In the genomic region with DNA sequence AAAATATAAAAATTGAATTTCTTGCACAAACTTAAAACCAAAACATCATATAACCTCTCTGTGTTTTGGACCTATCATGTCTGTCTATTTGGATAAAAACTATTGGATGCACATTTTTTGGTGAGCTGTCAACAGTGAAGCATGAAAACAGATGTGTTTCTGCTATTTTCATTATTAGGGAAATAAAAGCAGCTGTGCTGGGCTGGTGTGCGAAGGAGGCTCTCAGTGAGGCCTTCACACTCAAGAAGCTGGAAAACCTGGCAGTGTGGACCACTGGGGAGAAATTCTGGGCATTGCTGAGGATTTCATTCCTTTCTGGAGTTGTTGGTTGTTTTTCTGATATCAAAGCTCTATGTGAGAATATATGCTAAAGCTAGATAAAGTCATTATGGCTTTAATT, we compare ENCODE assay signal across 19 cellular contexts.
"Had no signal": no experiment of that assay in that cellular context is flagged by ENCODE, and none has a peak within 500 bp of the region (broad histone marks: within the 10 kb centered on the region; RNA-seq: fewer than 3 reads in every experiment).

No MANE protein-coding gene starts in this region.

- ATAC-seq: activated CD8-positive, alpha-beta T cell treated with anti-CD3 and anti-CD28 coated beads for 36 hours; naive thymus-derived CD8-positive, alpha-beta T cell; stimulated activated naive CD8-positive, alpha-beta T cell treated with anti-CD3 and anti-CD28 coated beads, Interleukin-15, amount 100 ng/mL, for 72 hours; T-cell had no signal

- H3K27me3 ChIP-seq: SJSA1, uterus had no signal

- H3K27ac Mint-ChIP-seq: activated CD8-positive, alpha-beta T cell treated with anti-CD3 and anti-CD28 coated beads for 36 hours; activated T-helper 1 cell treated with anti-CD3 and anti-CD28 coated beads, Interleukin-12 subunit alpha, Interleukin-12 subunit beta, Interleukin-2, Interleukin-4 antibody, amounts not matched to agents 30 ng/mL and 10 ng/mL and 1 ng/mL, durations not matched to agents 14 hours and 24 hours and 36 hours; naive thymus-derived CD8-positive, alpha-beta T cell; stimulated activated naive CD8-positive, alpha-beta T cell treated with anti-CD3 and anti-CD28 coated beads, Interleukin-15, amount 100 ng/mL, for 72 hours; T-cell had no signal

- H3K4me3 Mint-ChIP-seq: activated CD8-positive, alpha-beta T cell treated with anti-CD3 and anti-CD28 coated beads for 36 hours; activated T-helper 1 cell treated with anti-CD3 and anti-CD28 coated beads, Interleukin-12 subunit alpha, Interleukin-12 subunit beta, Interleukin-2, Interleukin-4 antibody, amounts not matched to agents 30 ng/mL and 10 ng/mL and 1 ng/mL, durations not matched to agents 14 hours and 24 hours and 36 hours; naive thymus-derived CD8-positive, alpha-beta T cell; stimulated activated naive CD8-positive, alpha-beta T cell treated with anti-CD3 and anti-CD28 coated beads, Interleukin-15, amount 100 ng/mL, for 72 hours; T-cell had no signal

- H3K4me3 ChIP-seq: coronary artery, prostate gland, SJSA1, uterus had no signal

- H3K4me1 ChIP-seq: prostate gland, uterus had no signal

- H3K36me3 Mint-ChIP-seq: naive thymus-derived CD8-positive, alpha-beta T cell; T-cell had no signal

- H3K9me3 ChIP-seq: prostate gland, SJSA1, uterus had no signal

- H3K9me3 Mint-ChIP-seq: activated CD8-positive, alpha-beta T cell treated with anti-CD3 and anti-CD28 coated beads for 36 hours; activated T-helper 1 cell treated with anti-CD3 and anti-CD28 coated beads, Interleukin-12 subunit alpha, Interleukin-12 subunit beta, Interleukin-2, Interleukin-4 antibody, amounts not matched to agents 30 ng/mL and 10 ng/mL and 1 ng/mL, durations not matched to agents 14 hours and 24 hours and 36 hours; T-cell had no signal

- H3K27me3 Mint-ChIP-seq: activated CD8-positive, alpha-beta T cell treated with anti-CD3 and anti-CD28 coated beads for 36 hours; T-cell had no signal

- H3K4me1 Mint-ChIP-seq: stimulated activated naive CD8-positive, alpha-beta T cell treated with anti-CD3 and anti-CD28 coated beads, Interleukin-15, amount 100 ng/mL, for 72 hours; T-cell had no signal

- DNase-seq: activated CD4-positive, alpha-beta T cell treated with anti-CD3 and anti-CD28 coated beads for 4 hours; activated CD8-positive, alpha-beta memory T cell treated with anti-CD3 and anti-CD28 coated beads, Interleukin-2, amount 50 U/mL, for 48 hours; activated CD8-positive, alpha-beta T cell treated with anti-CD3 and anti-CD28 coated beads for 36 hours; activated naive CD4-positive, alpha-beta T cell treated with Interleukin-2 at 50 U/mL for 16 hours; central memory CD4-positive, alpha-beta T cell; effector CD4-positive, alpha-beta T cell; head of caudate nucleus; naive thymus-derived CD8-positive, alpha-beta T cell; occipital lobe; stimulated activated CD4-positive, alpha-beta T cell treated with anti-CD3 and anti-CD28 coated beads, Interleukin-15, amount 100 ng/mL, for 24 hours; stimulated activated CD4-positive, alpha-beta T cell treated with anti-CD3 and anti-CD28 coated beads, Interleukin-4, amount 100 ng/mL, for 4 hours; stimulated activated naive CD8-positive, alpha-beta T cell treated with anti-CD3 and anti-CD28 coated beads, Interleukin-15, amount 100 ng/mL, for 72 hours; T-cell; uterus had no signal

- H3K27ac ChIP-seq: coronary artery, prostate gland, SJSA1, VCaP had no signal

- H3K36me3 ChIP-seq: prostate gland, SJSA1, uterus had no signal
